8 cellular contexts compared by ENCODE assay signal in the genomic region with DNA sequence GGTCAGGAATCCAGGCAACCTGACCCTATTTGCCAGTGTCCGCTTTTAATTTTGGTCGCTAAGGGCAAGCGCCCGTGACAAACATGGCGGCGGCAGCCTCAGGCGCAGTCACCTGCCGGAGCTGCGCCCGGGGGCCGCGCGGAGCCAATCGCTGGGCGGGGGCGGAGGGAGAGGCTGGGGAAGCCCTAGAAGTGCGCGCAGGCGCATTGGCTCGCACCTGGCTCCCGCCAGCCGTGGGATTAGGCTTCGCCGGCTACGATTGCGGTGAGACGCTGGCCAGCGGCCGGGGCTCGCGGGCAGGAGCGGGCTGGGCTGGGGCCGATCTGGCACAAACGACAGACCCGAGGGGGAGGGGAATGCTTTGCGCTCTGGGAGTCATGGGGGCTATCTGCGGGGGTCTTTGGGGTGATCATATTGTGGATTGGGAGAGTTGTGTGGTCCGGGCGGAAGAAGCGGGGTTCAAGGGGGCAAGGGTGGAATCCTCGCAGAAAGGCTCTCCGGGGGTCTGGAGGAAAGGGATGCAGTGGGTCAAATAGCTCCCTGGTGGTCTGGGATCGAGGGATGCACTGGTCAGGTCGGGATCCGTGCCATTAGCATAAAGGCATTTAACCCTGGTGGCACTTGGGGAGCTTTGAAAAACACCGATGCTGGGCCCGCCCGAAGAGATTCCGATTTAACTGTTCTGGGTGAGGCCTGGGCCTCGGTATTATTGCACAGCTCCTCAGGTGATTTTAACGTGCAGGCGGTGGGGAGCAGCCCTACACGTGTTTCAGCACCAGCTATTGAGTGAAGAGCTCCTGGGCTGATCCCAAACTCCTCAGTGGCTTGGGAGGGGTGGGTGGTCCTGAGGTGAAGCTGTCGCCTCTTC. TPM values are rescaled to one million over a fixed set of nuclear protein-coding genes. Genes with fewer than 3 reads are reported as not detected.
DNase-seq lines count a peak whose midpoint lies in the region; ATAC-seq and TF ChIP-seq lines count a peak whose summit lies in the region.

No MANE protein-coding gene starts in this region.

- H3K4me3 ChIP-seq in SU-DHL-6 (ENCODE audit: insufficient read depth, low read length, poor library complexity, severe bottlenecking) (peak overlapping the region; percentile 70), upper lobe of left lung (peak overlapping the region; percentile 45 to 72 (median 61))

- H3K4me3 Mint-ChIP-seq in activated naive CD8-positive, alpha-beta T cell treated with anti-CD3 and anti-CD28 coated beads, Interleukin-2, amount 50 U/mL, for 24 hours, result peak overlapping the region; percentile 88

- H3K9ac ChIP-seq in SU-DHL-6 (ENCODE audit: low read length), result peak overlapping the region; percentile 68

- no peaks in the 10 kb centered on the region for H3K36me3 Mint-ChIP-seq in activated naive CD8-positive, alpha-beta T cell treated with anti-CD3 and anti-CD28 coated beads, Interleukin-2, amount 50 U/mL, for 24 hours (ENCODE audit: low read depth)

- H3K9me3 Mint-ChIP-seq in activated naive CD8-positive, alpha-beta T cell treated with anti-CD3 and anti-CD28 coated beads, Interleukin-2, amount 50 U/mL, for 24 hours, result no peaks in the 10 kb centered on the region

- peaks cover 2% of the 10 kb centered on the region for H3K27me3 Mint-ChIP-seq in activated naive CD8-positive, alpha-beta T cell treated with anti-CD3 and anti-CD28 coated beads, Interleukin-2, amount 50 U/mL, for 24 hours

- peak in 2 of 4 donors; percentile 48 to 88 for TF ChIP-seq POLR2A in upper lobe of left lung (IDR thresholded peaks at IDR 0.05)

- H3F3A ChIP-seq in SU-DHL-6 (ENCODE audit: insufficient read depth), result peaks cover 7% of the 10 kb centered on the region

- H3K27me3 ChIP-seq in SU-DHL-6 (ENCODE audit: low read length) (no peaks in the 10 kb centered on the region), upper lobe of left lung (no peaks in the 10 kb centered on the region)

- H4K20me1 ChIP-seq in SU-DHL-6 (ENCODE audit: low read depth, low read length), result no peaks in the 10 kb centered on the region

- H3K27ac Mint-ChIP-seq in activated naive CD8-positive, alpha-beta T cell treated with anti-CD3 and anti-CD28 coated beads, Interleukin-2, amount 50 U/mL, for 24 hours, result peak overlapping the region; percentile 81

- peak overlapping the region; percentile 86 for H2AFZ ChIP-seq in SU-DHL-6 (ENCODE audit: low read depth, low read length, severe bottlenecking)

- H3K9me3 ChIP-seq in SU-DHL-6 (ENCODE audit: insufficient read depth, low read length) (no peaks in the 10 kb centered on the region), upper lobe of left lung (no peaks in the 10 kb centered on the region)

- peaks cover 20% of the 10 kb centered on the region for H3K79me2 ChIP-seq in SU-DHL-6 (ENCODE audit: insufficient read depth, low read length)

- ATAC-seq in HG02588 (IDR thresholded peaks at IDR 0.05; ENCODE audit: unreplicated experiment), result peak; percentile 89
- peak; percentile 93 for ATAC-seq in activated naive CD8-positive, alpha-beta T cell treated with anti-CD3 and anti-CD28 coated beads, Interleukin-2, amount 50 U/mL, for 24 hours
- peak; percentile 94 to 95 for ATAC-seq in upper lobe of left lung (ENCODE audit: low FRiP score in 2 of 2)

- peaks cover 21 to 32% (median 28%) of the 10 kb centered on the region in 4 donors for H3K4me1 ChIP-seq in upper lobe of left lung

- WGBS in upper lobe of left lung, 2 donors, result 4 to 12% methylated on average over 20 to 53 of the region's 54 CpGs

- H3K4me2 ChIP-seq in SU-DHL-6 (ENCODE audit: low read depth, low read length, poor library complexity, severe bottlenecking), result peak overlapping the region; percentile 68

- DNase-seq in GM04504 (ENCODE audit: low read depth), result peak; percentile 43
- DNase-seq in NCI-H1105 treated with DMSO at 0.1 percent for 48 hours (lab: John Stamatoyannopoulos, UW), result peak; percentile 81
- DNase-seq in activated naive CD8-positive, alpha-beta T cell treated with anti-CD3 and anti-CD28 coated beads, Interleukin-2, amount 50 U/mL, for 24 hours, result peak; percentile 97
- DNase-seq in cardiac septum (ENCODE audit: low spot score), result peak; percentile 96
- DNase-seq in posterior cingulate gyrus, result peak; percentile 82 to 99 (median 90)
- peak; percentile 97 to 99 for DNase-seq in upper lobe of left lung

- H3K27ac ChIP-seq in SU-DHL-6 (ENCODE audit: low read depth, low read length) (peak overlapping the region; percentile 37), upper lobe of left lung (peak overlapping the region; percentile 27 to 87 (median 78))

- intact Hi-C loops in cardiac septum (cut with DNase I), result loop anchor here (2.0 kb wide), 1 partner anchor 29 kb away; the partner anchor contains the start of gene CUEDC2
- intact Hi-C loops in posterior cingulate gyrus (cut with DNase I), result loop anchor here (5.0 kb wide), 1 partner anchor 39 kb away; the partner anchor contains the start of gene FBXL15

- TF ChIP-seq EP300 in upper lobe of left lung (IDR thresholded peaks at IDR 0.05), result no peak

- peaks cover 37% of the 10 kb centered on the region for H3K4me1 Mint-ChIP-seq in activated naive CD8-positive, alpha-beta T cell treated with anti-CD3 and anti-CD28 coated beads, Interleukin-2, amount 50 U/mL, for 24 hours

- no peaks in the 10 kb centered on the region for H3K36me3 ChIP-seq in SU-DHL-6 (ENCODE audit: low read length)
- no peaks in the 10 kb centered on the region for H3K36me3 ChIP-seq in upper lobe of left lung

- H3K9me2 ChIP-seq in SU-DHL-6 (replicated peaks; ENCODE audit: insufficient read depth, low read length), result no peaks in the 10 kb centered on the region

- no peak for TF ChIP-seq CTCF in SU-DHL-6 (IDR thresholded peaks at IDR 0.05; ENCODE audit: insufficient read depth, low read length, poor library complexity, severe bottlenecking)
- no peak for TF ChIP-seq CTCF in upper lobe of left lung (IDR thresholded peaks at IDR 0.05)

RNA-seq across cellular contexts. Expression of gene C10orf95, which starts 10.1 kb away (rescaled TPM):
- total RNA-seq in cardiac septum (not detected), upper lobe of left lung (10 to 100 TPM in 5 of 6 donors, 1 to 10 TPM in 1; 5.9 to 27.5 (median 15.1) TPM)

RNA-seq across cellular contexts. Expression of gene CUEDC2, which starts 29.0 kb away (rescaled TPM):
- total RNA-seq in cardiac septum (62.4 TPM), upper lobe of left lung (10 to 100 TPM; 33.1 to 67.1 (median 46.5) TPM)

RNA-seq across cellular contexts. Expression of gene FBXL15, which starts 40.8 kb away (rescaled TPM):
- total RNA-seq in cardiac septum (12.1 TPM), upper lobe of left lung (10 to 100 TPM; 18.5 to 70.2 (median 26.8) TPM)

RNA-seq across cellular contexts. Expression of gene ACTR1A, which starts 41.1 kb away (rescaled TPM):
- total RNA-seq in cardiac septum (123 TPM), upper lobe of left lung (100 to 1,000 TPM in 2 of 6 donors, 10 to 100 TPM in 4; 54.5 to 126 (median 93.2) TPM)

RNA-seq across cellular contexts. Expression of gene SUFU, which starts 42.4 kb away (rescaled TPM):
- total RNA-seq in cardiac septum (6.1 TPM), upper lobe of left lung (10 to 100 TPM in 5 of 6 donors, 1 to 10 TPM in 1; 4.1 to 15.7 (median 11.9) TPM)

Comparison
In these comparisons a context has a peak if more than half of its experiments do, and no peak if none do; other contexts are left out.
1. Peak in every context shown above with its lines: DNase-seq, ATAC-seq, H3K4me3 ChIP-seq and H3K27ac ChIP-seq.
2. DNase-seq: peak in every context shown above with its lines; median percentile 98 in upper lobe of left lung; 97 in activated naive CD8-positive, alpha-beta T cell treated with anti-CD3 and anti-CD28 coated beads, Interleukin-2, amount 50 U/mL, for 24 hours; 96 in cardiac septum; 90 in posterior cingulate gyrus; 81 in NCI-H1105 treated with DMSO at 0.1 percent for 48 hours; 43 in GM04504.